In genomic region chr9:29974197-29974596, GRCh38 we compare ENCODE assay signal across 27 cellular contexts.
"Had no signal": no experiment of that assay in that cellular context is flagged by ENCODE, and none has a peak within 500 bp of the region (broad histone marks: within the 10 kb centered on the region; RNA-seq: fewer than 3 reads in every experiment).

No MANE protein-coding gene starts in this region.

- H3K4me3 ChIP-seq: Peyer's patch had no signal

- H3K9me3 ChIP-seq: Peyer's patch had no signal

- H3K27ac ChIP-seq: Peyer's patch, RWPE1 had no signal

- H3K4me1 ChIP-seq: Peyer's patch had no signal

- DNase-seq: activated CD4-positive, alpha-beta T cell treated with anti-CD3 and anti-CD28 coated beads, Interleukin-2, amount 10 ng/mL, durations not matched to agents 24 days and 14 days; activated CD4-positive, alpha-beta T cell treated with anti-CD3 and anti-CD28 coated beads, Interleukin-2, amount 50 U/mL, for 4 hours; activated CD8-positive, alpha-beta T cell treated with anti-CD3 and anti-CD28 coated beads for 36 hours; activated effector memory CD4-positive, alpha-beta T cell treated with anti-CD3 and anti-CD28 coated beads, Interleukin-2, amount 50 U/mL, for 16 hours; activated naive CD4-positive, alpha-beta T cell; activated naive CD4-positive, alpha-beta T cell treated with anti-CD3 and anti-CD28 coated beads, Interleukin-2, amount 50 U/mL, for 16 hours; activated naive CD8-positive, alpha-beta T cell treated with anti-CD3 and anti-CD28 coated beads for 36 hours; activated T-cell treated with anti-CD3 and anti-CD28 coated beads, Interleukin-2, amount 50 U/mL, for 1 hour; activated T-cell treated with anti-CD3 and anti-CD28 coated beads, Interleukin-2, amount 50 U/mL, for 72 hours; amniotic stem cell; aorta; Karpas-422; KBM-7; MM.1S; MV-4-11; NCI-H1092; NCI-H1436 treated with DMSO at 0.1 percent for 48 hours; NCI-H1694 treated with DMSO at 0.1 percent for 48 hours; NCI-H2029; NCI-H2107; NCI-H226; NCI-H446 treated with DMSO at 0.1 percent for 48 hours; NCI-H524 treated with DMSO at 0.1 percent for 48 hours; Peyer's patch; SIG-M5; T1000 had no signal

- H3K36me3 ChIP-seq: Peyer's patch had no signal

- H3K27me3 ChIP-seq: Peyer's patch had no signal
